In the genomic region with DNA sequence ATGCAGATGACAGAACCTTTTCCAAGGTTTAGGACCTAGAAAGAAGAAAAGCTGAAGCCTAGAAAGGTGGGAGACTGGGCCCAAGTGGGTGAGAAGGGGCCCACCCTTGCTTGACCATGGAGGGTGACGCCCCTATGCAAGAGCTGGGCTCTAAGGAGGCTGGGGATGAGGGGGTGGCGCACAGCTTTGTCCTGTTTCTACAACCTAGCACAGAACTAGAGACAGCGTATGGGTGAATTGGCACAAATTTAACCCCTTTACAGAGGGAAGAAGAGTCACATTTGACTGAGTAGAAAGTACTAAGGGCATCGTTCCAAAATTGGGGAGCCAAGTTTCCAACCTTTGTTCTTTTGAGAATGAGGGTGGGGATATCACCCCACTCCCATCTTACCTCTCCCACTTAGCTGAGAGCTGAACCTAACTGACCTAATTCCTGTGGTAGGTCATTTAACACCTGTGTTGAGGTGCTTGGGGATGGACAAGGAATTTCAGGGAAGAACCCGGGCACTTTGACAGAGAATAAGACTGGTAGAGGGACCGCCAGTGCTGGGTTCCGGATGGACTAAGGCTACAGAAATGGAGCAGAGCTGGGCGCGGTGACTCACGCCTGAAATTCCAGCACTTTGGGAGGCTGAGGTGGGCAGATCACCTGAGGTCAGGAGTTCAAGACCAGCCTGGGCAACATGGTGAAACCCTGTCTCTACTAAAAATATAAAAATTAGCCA, we compare ENCODE assay signal across 9 cellular contexts. TPM values are rescaled to one million over a fixed set of nuclear protein-coding genes. Genes with fewer than 3 reads are reported as not detected.
DNase-seq lines count a peak whose midpoint lies in the region; ATAC-seq and TF ChIP-seq lines count a peak whose summit lies in the region.
"Had no signal": no experiment of that assay in that cellular context is flagged by ENCODE, and none has a peak within 500 bp of the region (broad histone marks: within the 10 kb centered on the region; RNA-seq: fewer than 3 reads in every experiment).

No MANE protein-coding gene starts in this region.

- H3K4me3 Mint-ChIP-seq in osteocyte (ENCODE audit: unreplicated experiment): no peak overlapping the region

- ATAC-seq in GM21423 (IDR thresholded peaks at IDR 0.05; ENCODE audit: unreplicated experiment) (no peak), GM21381 (IDR thresholded peaks at IDR 0.05; ENCODE audit: unreplicated experiment) (no peak)

- peaks cover 38% of the 10 kb centered on the region for H3K36me3 Mint-ChIP-seq in osteocyte (ENCODE audit: unreplicated experiment)

- peaks cover 28% of the 10 kb centered on the region for H3K36me3 ChIP-seq in PC-9 (ENCODE audit: low read depth)

- intact Hi-C loops in PC-9 (cut with micrococcal nuclease; ENCODE audit: unreplicated experiment): no loop called here
- intact Hi-C loops in dorsolateral prefrontal cortex (cut with DNase I): no loop called here

- no peaks in the 10 kb centered on the region for H3K27me3 Mint-ChIP-seq in osteocyte (ENCODE audit: unreplicated experiment)

- BruUV-seq in PC-9 (replicated peaks; lab: Mats Ljungman, UMichigan): no TSS peak

- H3K4me2 ChIP-seq in PC-9: no peak overlapping the region

- peaks cover 25% of the 10 kb centered on the region for H3K79me2 ChIP-seq in PC-9 (ENCODE audit: low read depth)

- H3K27ac ChIP-seq in AG04450 (ENCODE audit: low read depth, low read length) (peak overlapping the region; percentile 11), PC-9 (0 out of 2 replicates have a peak overlapping the region, but pooled peaks have one; percentile 29), dorsolateral prefrontal cortex (peak overlapping the region in 40 of 59 donors; percentile 8 to 100 (median 54))

- H3K9me3 Mint-ChIP-seq in osteocyte (ENCODE audit: unreplicated experiment): no peaks in the 10 kb centered on the region

- H3K4me1 ChIP-seq in PC-9 (replicated peaks; ENCODE audit: insufficient read depth): peaks cover 36% of the 10 kb centered on the region

- H3K9me2 ChIP-seq in PC-9 (ENCODE audit: insufficient read depth): no peaks in the 10 kb centered on the region

- H3F3A ChIP-seq in PC-9 (ENCODE audit: insufficient read depth, low read depth): peaks cover 56% of the 10 kb centered on the region

- peaks cover 57% of the 10 kb centered on the region for H3K4me1 Mint-ChIP-seq in osteocyte (ENCODE audit: unreplicated experiment)

- H3K9me3 ChIP-seq in AG04450 (ENCODE audit: control insufficient read depth, insufficient read depth, low read length) (no peaks in the 10 kb centered on the region; the same call in 1 of the 2 replicates), PC-9 (ENCODE audit: insufficient read depth, low read depth) (no peaks in the 10 kb centered on the region)

- no peak overlapping the region for H3K4me3 ChIP-seq in AG04450 (ENCODE audit: low read depth, low read length)
- H3K4me3 ChIP-seq in PC-9: no peak overlapping the region
- no peak overlapping the region for H3K4me3 ChIP-seq in dorsolateral prefrontal cortex

- CTCF ChIA-PET in AG04450 (lab: Charles Lee): interaction anchor here (1.0 kb wide), 1 partner anchor 184 kb away, joined by 3 read pairs; no protein-coding TSS in a partner anchor
- CTCF ChIA-PET in PC-9 (lab: Charles Lee): interaction anchor here (0.6 kb wide), 1 partner anchor 105 kb away, joined by 4 read pairs; no protein-coding TSS in a partner anchor

- no peak overlapping the region for H2AFZ ChIP-seq in PC-9

- POLR2A ChIA-PET in AG04450 (lab: Yijun Ruan, JAX) (interaction anchor here (0.6 to 0.7 kb wide), 2 partner anchors 23 to 348 kb away, joined by 5 to 7 read pairs; no protein-coding TSS in a partner anchor), PC-9 (lab: Charles Lee; ENCODE audit: unreplicated experiment) (no interaction called here)

- H3K27me3 ChIP-seq in AG04450 (ENCODE audit: control insufficient read depth, insufficient read depth, low read length): no peaks in the 10 kb centered on the region
- no peaks in the 10 kb centered on the region for H3K27me3 ChIP-seq in PC-9 (ENCODE audit: insufficient read depth, low read depth)
- no peaks in the 10 kb centered on the region for H3K27me3 ChIP-seq in dorsolateral prefrontal cortex

- H4K20me1 ChIP-seq in PC-9 (ENCODE audit: insufficient read depth): peaks cover 8% of the 10 kb centered on the region; the same call in 1 of the 2 replicates

- no peak for DNase-seq in AG04450 (ENCODE audit: low read depth, low spot score)
- DNase-seq in PC-9: no peak
- no peak for DNase-seq in dorsolateral prefrontal cortex
- DNase-seq in osteocyte (ENCODE audit: extremely low spot score, unreplicated experiment): no peak
- DNase-seq in AG08395 (ENCODE audit: low spot score): no peak
- DNase-seq in GM03348 (ENCODE audit: low spot score): no peak
- DNase-seq: RPMI8226 had no signal

- peak overlapping the region; percentile 88 for H3K27ac Mint-ChIP-seq in osteocyte (ENCODE audit: unreplicated experiment)

- no peak for TF ChIP-seq CTCF in AG04450 (IDR thresholded peaks at IDR 0.05; ENCODE audit: low read depth, low read length)
- TF ChIP-seq CTCF in PC-9 (conservative IDR thresholded peaks at IDR 0.05): no peak
- no peak for TF ChIP-seq CTCF in dorsolateral prefrontal cortex (IDR thresholded peaks at IDR 0.05 in 54 of 56, conservative IDR thresholded peaks at IDR 0.05 in 2 of 56; ENCODE audit: low read depth in 1 of 56, partially characterized antibody in 56 of 56)
- no peak for TF ChIP-seq CTCF in osteocyte (IDR thresholded peaks at IDR 0.05)

RNA-seq across cellular contexts. Expression of a gene that starts 5.3 kb away (rescaled TPM):
- polyA plus RNA-seq in AG04450 (2011; rRNA removed): 51.6 and 80.2 TPM in 2 replicates
- 191 and 374 TPM in 2 replicates for polyA minus RNA-seq in AG04450 (2011; rRNA and poly(A)+ RNA removed)
- 30.2 and 34.8 TPM in 2 replicates for total RNA-seq in PC-9 (2021)
- total RNA-seq in dorsolateral prefrontal cortex: 100 to 1,000 TPM in 34 of 120 experiments, 10 to 100 TPM in 86; 38.8 to 167 (median 81.3) TPM
- 57.2 and 58.9 TPM in 2 replicates for total RNA-seq in osteocyte
